Comparison of ENCODE assay signal across 9 cellular contexts in the genomic region with DNA sequence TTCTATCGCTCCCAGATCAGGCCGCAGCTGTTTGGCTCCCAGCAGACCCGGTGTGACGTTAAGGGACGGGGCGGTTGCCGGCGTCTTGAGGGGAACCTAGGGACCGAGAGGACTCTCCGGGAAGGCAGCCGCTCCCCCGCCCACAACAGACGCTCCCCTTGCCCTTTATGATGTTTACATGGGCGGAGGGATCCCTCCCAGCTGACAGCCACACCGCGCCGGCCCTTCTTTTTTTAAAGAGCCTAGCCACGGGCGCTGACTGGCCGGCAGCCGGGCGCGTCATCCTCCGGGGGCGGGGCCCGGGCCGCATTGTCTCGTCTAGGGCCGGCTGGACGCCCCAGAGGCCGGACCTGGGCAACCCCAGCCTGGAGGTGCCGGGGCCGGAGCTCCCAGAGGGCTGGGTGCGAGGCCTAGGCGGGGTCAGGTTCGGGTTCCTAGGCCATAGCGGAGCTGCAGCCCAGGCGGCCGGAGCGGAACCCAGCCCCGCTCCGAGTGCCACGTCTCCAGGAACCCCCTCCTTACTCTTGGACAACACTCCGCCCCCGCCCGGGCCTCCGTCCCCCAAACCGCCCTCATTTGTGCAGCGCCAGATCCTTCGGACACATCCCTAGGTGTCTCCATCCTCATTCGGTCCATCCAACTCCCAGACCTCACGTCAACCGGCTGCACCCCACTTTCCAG. TPM values are rescaled to one million over a fixed set of nuclear protein-coding genes. Genes with fewer than 3 reads are reported as not detected.
DNase-seq lines count a peak whose midpoint lies in the region; ATAC-seq, FAIRE-seq and TF ChIP-seq lines count a peak whose summit lies in the region.
"Had no signal": no experiment of that assay in that cellular context is flagged by ENCODE, and none has a peak within 500 bp of the region (broad histone marks: within the 10 kb centered on the region; RNA-seq: fewer than 3 reads in every experiment).

PCAT6 (plus strand) TSS at position 340 of the 681 bp plus-strand sequence.

- peak within 1 kb of the TSS; percentile 72 for H3K9ac ChIP-seq in HepG2 (ENCODE audit: insufficient read depth, low read depth, low read length)

- peaks cover 8% of the 10 kb centered on the region for H4K20me1 ChIP-seq in HepG2 (ENCODE audit: insufficient read depth, low read length)

- no TSS peak for BruUV-seq in HepG2 (replicated peaks; lab: Mats Ljungman, UMichigan)

- TF ChIP-seq POLR2A in HepG2 (IDR thresholded peaks at IDR 0.05; ENCODE audit: insufficient read depth in 1 of 2, low read depth in 2 of 2, low read length in 2 of 2): peak; percentile 78 to 87

- ATAC-seq in HG03457 (IDR thresholded peaks at IDR 0.05; ENCODE audit: unreplicated experiment): peak; percentile 67
- peak; percentile 89 for ATAC-seq in HepG2

- peak within 1 kb of the TSS; percentile 22 for H2AFZ ChIP-seq in HepG2 (ENCODE audit: low read length)

- H3K4me3 ChIP-seq in BE2C (ENCODE audit: low read depth, low read length) (peak within 1 kb of the TSS; percentile 80), HepG2 (replicated peaks in 1 of 3; ENCODE audit: insufficient read depth in 1 of 3, low read depth in 2 of 3, low read length in 3 of 3) (peak within 1 kb of the TSS; percentile 82 to 95 (median 94))

- WGBS in HepG2 (ENCODE audit: low lambda C conversion rate): 2% methylated on average over 26 of the region's 53 CpGs

- in situ Hi-C loops in HepG2 (cut with HindIII; ENCODE audit: extremely low pct_ligation_motif_present, low pct_unique_long_range_greater_than_20kb): loop anchor here (5.0 kb wide), 1 partner anchor 47 kb away; no protein-coding TSS in a partner anchor

- H3K36me3 ChIP-seq in BE2C (no peaks in the 10 kb centered on the region), HepG2 (replicated peaks in 1 of 2; ENCODE audit: control insufficient read depth in 1 of 2, insufficient read depth in 2 of 2, low read length in 2 of 2) (no peaks in the 10 kb centered on the region)

- intact Hi-C loops in HepG2 (cut with micrococcal nuclease; ENCODE audit: unreplicated experiment): loop anchor here (2.0 kb wide), 2 partner anchors 50 to 78 kb away; partner anchors contain the start of gene RABIF

- H3K27me3 ChIP-seq in BE2C: peaks cover 6% of the 10 kb centered on the region
- H3K27me3 ChIP-seq in HepG2 (ENCODE audit: control insufficient read depth in 1 of 2, insufficient read depth in 2 of 2, low read length in 2 of 2): no peaks in the 10 kb centered on the region; a peak in 1 of 5 replicates

- no peak for FAIRE-seq in HepG2 (lab: Jason Lieb, UNC)

- H3K4me2 ChIP-seq in HepG2 (ENCODE audit: low read depth, low read length): peak within 1 kb of the TSS; percentile 96

- peak within 1 kb of the TSS; percentile 53 for H3K27ac ChIP-seq in HepG2 (ENCODE audit: extremely low read length, insufficient read depth, low read length)

- TF ChIP-seq EP300 in HepG2 (IDR thresholded peaks at IDR 0.05; ENCODE audit: low read depth in 2 of 2, low read length in 2 of 2) (peak in 1 of 2 experiments; percentile 23; a peak in 1 of 4 replicates), HepG2 (CRISPR knock-in tag; IDR thresholded peaks at IDR 0.05; ENCODE audit: borderline replicate concordance) (0 out of 2 replicates have a peak, but pooled peaks have one; percentile 31)

- peaks cover 20% of the 10 kb centered on the region for H3K79me2 ChIP-seq in HepG2 (ENCODE audit: insufficient read depth, low read length)

- no peak for TF ChIP-seq CTCF in BE2C (IDR thresholded peaks at IDR 0.05; ENCODE audit: low read depth, low read length)
- TF ChIP-seq CTCF in HepG2 (CRISPR knock-in tag; IDR thresholded peaks at IDR 0.05): 0 out of 2 replicates have a peak, but pooled peaks have one; percentile 2

- CTCF ChIA-PET in HepG2 (lab: Yijun Ruan, JAX; ENCODE audit: low intra/inter-chr PET ratio, low total read pairs): no interaction called here

- H3K4me1 ChIP-seq in BE2C (no peaks in the 10 kb centered on the region; the same call in 1 of the 2 replicates), HepG2 (ENCODE audit: insufficient read depth, low read length) (peaks cover 56% of the 10 kb centered on the region)

- peak; percentile 24; the same call in 1 of the 2 replicates for TF ChIP-seq RAD21 in HepG2 (CRISPR knock-in tag; IDR thresholded peaks at IDR 0.05)

- POLR2A ChIA-PET in HepG2 (lab: Yijun Ruan, JAX): interaction anchor here (0.6 to 4.2 kb wide), 10 partner anchors 10 to 196 kb away, joined by 3 to 74 read pairs (median 4); partner anchors contain the start of genes RABIF and TMEM183A

- H3K9me3 ChIP-seq in BE2C (no peaks in the 10 kb centered on the region), HepG2 (ENCODE audit: low read length) (no peaks in the 10 kb centered on the region)

- peak; percentile 95 for DNase-seq in BE2C
- peak; percentile 93 for DNase-seq in GM19240 (ENCODE audit: insufficient read length, low spot score)
- peak; percentile 76 for DNase-seq in NCI-H526 treated with DMSO at 0.1 percent for 48 hours (lab: John Stamatoyannopoulos, UW)
- DNase-seq in activated CD4-positive, alpha-beta T cell treated with anti-CD3 and anti-CD28 coated beads, Interleukin-2, amount 50 U/mL, for 24 hours (ENCODE audit: low read depth in 1 of 2, low spot score in 1 of 2): peak; percentile 68 to 84
- DNase-seq in dermis blood vessel endothelial cell: peak; percentile 96
- peak; percentile 88 for DNase-seq in HepG2 (ENCODE audit: low spot score)
- peak; percentile 81 for DNase-seq in stimulated activated CD4-positive, alpha-beta T cell treated with anti-CD3 and anti-CD28 coated beads, Interleukin-2, amount 100 ng/mL, for 4 hours (ENCODE audit: low read depth)

TF ChIP-seq in HepG2, 621 proteins besides CTCF, POLR2A, EP300 and RAD21 (continues in another document):
- TF ChIP-seq ZNF337 (CRISPR knock-in tag; IDR thresholded peaks at IDR 0.05; ENCODE audit: borderline replicate concordance, low read depth) (0 out of 2 replicates have a peak, but pooled peaks have one; percentile 18), ZNF747 (CRISPR knock-in tag; IDR thresholded peaks at IDR 0.05; ENCODE audit: borderline replicate concordance) (0 out of 2 replicates have a peak, but pooled peaks have one; percentile 12), ZBTB10 (CRISPR knock-in tag; IDR thresholded peaks at IDR 0.05; ENCODE audit: borderline replicate concordance) (no peak), RFX5 (IDR thresholded peaks at IDR 0.05; ENCODE audit: low read depth, low read length) (no peak), TCF12 (IDR thresholded peaks at IDR 0.05) (no peak), TCF12 (CRISPR knock-in tag; IDR thresholded peaks at IDR 0.05) (peak; percentile 45; the same call in 1 of the 2 replicates), THAP11 (CRISPR knock-in tag; IDR thresholded peaks at IDR 0.05) (peak; percentile 77), PPARG (CRISPR knock-in tag; conservative IDR thresholded peaks at IDR 0.05) (peak; percentile 79), ARID2 (CRISPR knock-in tag; IDR thresholded peaks at IDR 0.05; ENCODE audit: borderline replicate concordance) (peak; percentile 97), KDM5B (CRISPR knock-in tag; IDR thresholded peaks at IDR 0.05; ENCODE audit: borderline replicate concordance) (peak; percentile 90; the same call in 1 of the 2 replicates), FOSL2 (CRISPR knock-in tag; IDR thresholded peaks at IDR 0.05) (peak; percentile 61), ZNF256 (CRISPR knock-in tag; conservative IDR thresholded peaks at IDR 0.05) (no peak)

RNA-seq across cellular contexts. Expression of gene PCAT6, which starts in this region (rescaled TPM):
- polyA plus RNA-seq in BE2C (2012; ENCODE audit: insufficient read depth, insufficient read length, low read depth): 0.71 TPM
- total RNA-seq in dermis blood vessel endothelial cell (0.51 TPM in 1 of 2 replicates, not detected in the other), HepG2 (2016; rRNA removed; fragmentation: Illumina TruSeq; extraction: Trizol) (0.55 and 0.60 TPM in 2 replicates)
- 1.1 and 2.0 TPM in 2 replicates for total RNA-seq in HepG2 (2016; cell fraction: cytosol; rRNA removed; fragmentation: Illumina TruSeq; extraction: Trizol; ENCODE audit: low read depth)
- total RNA-seq in HepG2 (2016; cell fraction: insoluble cytoplasmic fraction; rRNA removed; fragmentation: Illumina TruSeq; extraction: Trizol): 0.84 TPM in 1 of 2 replicates, not detected in the other
- total RNA-seq in HepG2 (2016; cell fraction: membrane; rRNA removed; fragmentation: Illumina TruSeq; extraction: Trizol): 1.00 and 1.1 TPM in 2 replicates
- total RNA-seq in HepG2 (2016; cell fraction: nucleus; rRNA removed; fragmentation: Illumina TruSeq; extraction: Trizol): 0.94 TPM in 1 of 2 replicates, not detected in the other
- 4.1 and 4.4 TPM in 2 replicates for polyA plus RNA-seq in HepG2 (2011; rRNA removed)
- 4.5 and 8.3 TPM in 2 replicates for polyA plus RNA-seq in HepG2 (2011; cell fraction: cytosol; rRNA removed)
- 9.5 and 12.7 TPM in 2 replicates for polyA plus RNA-seq in HepG2 (2011; cell fraction: nucleus; rRNA removed)
- polyA plus RNA-seq in HepG2 (2012): 9.0 and 16.4 TPM in 2 replicates
- polyA plus RNA-seq in HepG2 (2016; cell fraction: cytosol; fragmentation: Illumina TruSeq; extraction: Trizol; ENCODE audit: low read depth): 6.2 and 6.7 TPM in 2 replicates
- 1.0 and 1.8 TPM in 2 replicates for polyA plus RNA-seq in HepG2 (2016; cell fraction: insoluble cytoplasmic fraction; fragmentation: Illumina TruSeq; extraction: Trizol; ENCODE audit: low read depth)
- 5.4 and 6.3 TPM in 2 replicates for polyA plus RNA-seq in HepG2 (2016; cell fraction: membrane; fragmentation: Illumina TruSeq; extraction: Trizol; ENCODE audit: low read depth)
- polyA plus RNA-seq in HepG2 (2016; cell fraction: nucleus; fragmentation: Illumina TruSeq; extraction: Trizol; ENCODE audit: insufficient read depth, low read depth): 3.8 and 4.4 TPM in 2 replicates
- polyA minus RNA-seq in HepG2 (2011; rRNA and poly(A)+ RNA removed; ENCODE audit: low replicate concordance): 6.6 TPM in 1 of 2 replicates, not detected in the other
- 3.7 and 3.9 TPM in 2 replicates for polyA minus RNA-seq in HepG2 (2011; cell fraction: cytosol; rRNA and poly(A)+ RNA removed)
- polyA minus RNA-seq in HepG2 (2011; cell fraction: nucleus; rRNA and poly(A)+ RNA removed): 0.90 and 1.7 TPM in 2 replicates
- total RNA-seq: T-helper 1 cell treated with Interleukin-12 subunit alpha and Interleukin-12 subunit beta and Interleukin-4 antibody, amounts not matched to agents 30 ng/mL and 1 ng/mL, for 36 hours had no signal

Comparison
In these comparisons a context has a peak if more than half of its experiments do, and no peak if none do; other contexts are left out.
1. Peak in every context shown above with its lines: DNase-seq, ATAC-seq, H3K4me3 ChIP-seq and H3K27ac ChIP-seq.
2. Peak in DNase-seq in dermis blood vessel endothelial cell; RNA of the gene not detected or under 1 TPM.